Comparison of ENCODE assay signal across 8 cellular contexts in genomic region chr1:101520302-101520701, GRCh38.
DNase-seq lines count a peak whose midpoint lies in the region; ATAC-seq, FAIRE-seq and TF ChIP-seq lines count a peak whose summit lies in the region.

No MANE protein-coding gene starts in this region.

- H3K4me3 ChIP-seq in GM12878, result no peak overlapping the region
- no peak overlapping the region for H3K4me3 ChIP-seq in keratinocyte (ENCODE audit: control insufficient read depth in 2 of 3, extremely low read depth in 1 of 3, insufficient read depth in 2 of 3, low read depth in 1 of 3, low read length in 3 of 3)
- H3K4me3 ChIP-seq in uterus, result no peak overlapping the region

- H3K9me3 ChIP-seq in GM12878 (replicated peaks; ENCODE audit: control insufficient read depth, insufficient read depth, low read length) (no peaks in the 10 kb centered on the region; the same call in 2 of the 3 replicates), keratinocyte (ENCODE audit: control insufficient read depth, low read depth, low read length) (no peaks in the 10 kb centered on the region), uterus (no peaks in the 10 kb centered on the region)

- peak; percentile 87 for TF ChIP-seq RAD21 in GM12878 (IDR thresholded peaks at IDR 0.05; ENCODE audit: insufficient read depth, low read depth, low read length)

- FAIRE-seq in GM12878 (lab: Jason Lieb, UNC) (peak; percentile 84), keratinocyte (lab: Jason Lieb, UNC) (no peak)

- ATAC-seq in HG03103 (IDR thresholded peaks at IDR 0.05; ENCODE audit: low read depth, unreplicated experiment) (peak; percentile 74), GM12878 (peak; percentile 96)

- H3K4me1 ChIP-seq in GM12878 (ENCODE audit: control insufficient read depth, insufficient read depth, low read length) (no peaks in the 10 kb centered on the region), keratinocyte (ENCODE audit: control insufficient read depth, extremely low read depth, insufficient read depth, low read length) (no peaks in the 10 kb centered on the region), uterus (no peaks in the 10 kb centered on the region)

- H3K27ac ChIP-seq in GM12878 (ENCODE audit: control insufficient read depth, insufficient read depth) (no peak overlapping the region), keratinocyte (ENCODE audit: control insufficient read depth, insufficient read depth, low read length) (no peak overlapping the region), uterus (no peak overlapping the region)

- intact Hi-C loops in GM12878 (cut with micrococcal nuclease; ENCODE audit: unreplicated experiment), result loop anchor here (1.0 to 10.0 kb wide), 5 partner anchors 47 to 1444 kb away; no protein-coding TSS in a partner anchor
- intact Hi-C loops in uterus (cut with DNase I; ENCODE audit: low total_unique reads), result no loop called here

- H3K9me1 ChIP-seq in keratinocyte (ENCODE audit: control insufficient read depth, extremely low read depth, insufficient read depth, low read length), result no peaks in the 10 kb centered on the region

- CTCF ChIA-PET in GM12878 (lab: Yijun Ruan, JAX), result interaction anchor here (0.6 to 6.7 kb wide), 42 partner anchors 9 to 1997 kb away, joined by 3 to 87 read pairs (median 4); no protein-coding TSS in a partner anchor

- no peak for TF ChIP-seq EP300 in GM12878 (IDR thresholded peaks at IDR 0.05; ENCODE audit: borderline replicate concordance in 1 of 2, control insufficient read depth in 1 of 2, low read depth in 2 of 2, low read length in 2 of 2)

- H3K9ac ChIP-seq in GM12878 (ENCODE audit: control insufficient read depth, insufficient read depth, low read length), result no peak overlapping the region
- H3K9ac ChIP-seq in keratinocyte (ENCODE audit: control insufficient read depth, extremely low read depth, insufficient read depth, low read length), result no peak overlapping the region

- DNase-seq in NCI-H82 (lab: John Stamatoyannopoulos, UW), result peak; percentile 75
- no peak for DNase-seq in NCI-H82 treated with DMSO at 0.1 percent for 48 hours (lab: John Stamatoyannopoulos, UW; ENCODE audit: unreplicated experiment)
- peak; percentile 10 for DNase-seq in GM19238 (ENCODE audit: insufficient read length, low spot score)
- DNase-seq in NCI-H345 (lab: John Stamatoyannopoulos, UW), result peak; percentile 65
- peak; percentile 20 for DNase-seq in GM12878 (ENCODE audit: low read depth, low spot score)
- no peak for DNase-seq in keratinocyte (ENCODE audit: low read depth, low spot score)
- no peak for DNase-seq in uterus

- dilution Hi-C loops in keratinocyte (cut with MboI; ENCODE audit: extremely low pct_ligation_motif_present, low sequenced_read_pairs), result no loop called here

- POLR2A ChIA-PET in GM12878 (lab: Charles Lee), result no interaction called here

- no peaks in the 10 kb centered on the region for H3K79me2 ChIP-seq in GM12878 (ENCODE audit: control insufficient read depth, insufficient read depth, low read length)
- no peaks in the 10 kb centered on the region for H3K79me2 ChIP-seq in keratinocyte (ENCODE audit: control insufficient read depth, insufficient read depth, low read length)

- 0% methylated on average over 4 of the region's 4 CpGs for WGBS in GM12878 (ENCODE audit: insufficient coverage, insufficient replicate concordance, low lambda C conversion rate, missing lambda C conversion rate)

- RAD21 ChIA-PET in GM12878 (lab: Charles Lee; ENCODE audit: unreplicated experiment), result interaction anchor here (0.6 to 2.7 kb wide), 14 partner anchors 9 to 1941 kb away, joined by 3 to 9 read pairs (median 5); no protein-coding TSS in a partner anchor

- TF ChIP-seq POLR2A in GM12878 (IDR thresholded peaks at IDR 0.05; ENCODE audit: low read depth, low read length) (no peak), uterus (IDR thresholded peaks at IDR 0.05) (no peak)

- TF ChIP-seq CTCF in GM12878 (IDR thresholded peaks at IDR 0.05 in 2 of 3, conservative IDR thresholded peaks at IDR 0.05 in 1 of 3; ENCODE audit: control insufficient read depth in 2 of 3, extremely low read depth in 1 of 3, insufficient read depth in 1 of 3, low read depth in 3 of 3, low read length in 3 of 3), result peak; percentile 79 to 89 (median 83)
- peak; percentile 66 to 82 (median 72) for TF ChIP-seq CTCF in keratinocyte (optimal IDR thresholded peaks at IDR 0.05 in 1 of 3, IDR thresholded peaks at IDR 0.05 in 1 of 3, conservative IDR thresholded peaks at IDR 0.05 in 1 of 3; ENCODE audit: extremely low read depth in 1 of 3, insufficient read depth in 2 of 3, low read length in 3 of 3)
- peak in 3 of 4 experiments; percentile 25 to 43 (median 39) for TF ChIP-seq CTCF in uterus (IDR thresholded peaks at IDR 0.05)

- no peaks in the 10 kb centered on the region for H3K36me3 ChIP-seq in GM12878 (ENCODE audit: control insufficient read depth in 2 of 2, insufficient read depth in 2 of 2, low read length in 1 of 2)
- no peaks in the 10 kb centered on the region for H3K36me3 ChIP-seq in keratinocyte (ENCODE audit: control insufficient read depth in 2 of 2, extremely low read depth in 1 of 2, insufficient read depth in 2 of 2, low read length in 2 of 2)
- H3K36me3 ChIP-seq in uterus, result no peaks in the 10 kb centered on the region

- H2AFZ ChIP-seq in GM12878 (ENCODE audit: control insufficient read depth, low read depth, low read length) (peak overlapping the region; percentile 69), keratinocyte (ENCODE audit: control insufficient read depth, low read length) (no peak overlapping the region)

- peak overlapping the region; percentile 47; the same call in 1 of the 2 replicates for H3K4me2 ChIP-seq in GM12878 (ENCODE audit: control insufficient read depth, insufficient read depth)
- no peak overlapping the region for H3K4me2 ChIP-seq in keratinocyte (ENCODE audit: control insufficient read depth, extremely low read depth, insufficient read depth, low read depth, low read length)

- SMC1A ChIA-PET in GM12878 (lab: Charles Lee; ENCODE audit: uncharacterized antibody, unreplicated experiment), result interaction anchor here (0.7 to 2.5 kb wide), 27 partner anchors 8 to 1994 kb away, joined by 3 to 22 read pairs (median 5); no protein-coding TSS in a partner anchor

- no TSS peak for BruUV-seq in GM12878 (replicated peaks; lab: Mats Ljungman, UMichigan)

- H4K20me1 ChIP-seq in GM12878 (ENCODE audit: control insufficient read depth, insufficient read depth) (no peaks in the 10 kb centered on the region), keratinocyte (ENCODE audit: control insufficient read depth, extremely low read depth, insufficient read depth, low read length) (no peaks in the 10 kb centered on the region)

- no peaks in the 10 kb centered on the region for H3K27me3 ChIP-seq in GM12878 (replicated peaks in 1 of 2; ENCODE audit: control insufficient read depth in 2 of 2, insufficient read depth in 2 of 2, low read length in 1 of 2)
- H3K27me3 ChIP-seq in keratinocyte (ENCODE audit: control insufficient read depth, extremely low read depth, insufficient read depth, low read length), result no peaks in the 10 kb centered on the region
- no peaks in the 10 kb centered on the region for H3K27me3 ChIP-seq in uterus

- in situ Hi-C loops in GM12878 (cut with MboI), result loop anchor here (10.0 to 25.0 kb wide), 3 partner anchors 667 to 1442 kb away; no protein-coding TSS in a partner anchor

TF ChIP-seq in GM12878, 131 proteins besides CTCF, POLR2A, EP300 and RAD21:
- peak; percentile 62; the same call in 1 of the 2 replicates for TF ChIP-seq SMC3 (IDR thresholded peaks at IDR 0.05; ENCODE audit: borderline replicate concordance, low read length)
- no peak for TF ChIP-seq USF1 (IDR thresholded peaks at IDR 0.05; ENCODE audit: borderline replicate concordance, extremely low read length, insufficient read depth, low read depth, low read length)

Comparison
In these comparisons a context has a peak if more than half of its experiments do, and no peak if none do; other contexts are left out.
1. DNase-seq: peak in NCI-H82 (single experiment), GM19238 (single experiment), NCI-H345 (single experiment) and GM12878 (single experiment); none in NCI-H82 treated with DMSO at 0.1 percent for 48 hours (single experiment), keratinocyte (single experiment) and uterus (0 of 2).
2. Peak in every context shown above with its lines, with median percentiles within 50 percentile points of each other: CTCF ChIP-seq.